ENCODE assay signal across 2 cellular contexts in the genomic region with DNA sequence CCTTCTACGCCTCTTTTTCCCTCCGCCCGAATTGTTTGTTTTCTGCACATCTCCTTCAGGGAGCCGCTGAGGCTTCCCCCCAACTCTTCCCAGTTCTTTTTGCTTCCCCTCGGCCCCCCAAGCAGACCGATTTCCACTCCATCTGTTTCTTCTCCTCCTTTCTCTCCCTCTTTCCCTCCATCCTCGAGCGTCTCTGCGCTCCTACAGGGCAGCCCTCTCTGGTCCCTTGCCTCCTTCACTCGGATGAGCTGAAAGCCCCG.
TF ChIP-seq lines count a peak whose summit lies in the region.

No MANE protein-coding gene starts in this region.

TF ChIP-seq in HEK293, 187 proteins besides CTCF, POLR2A, EP300 and RAD21:
- TF ChIP-seq ZNF449 (tag by site-specific recombination; IDR thresholded peaks at IDR 0.05) = no peak
- peak; percentile 82 for TF ChIP-seq ZNF366 (tag by site-specific recombination; conservative IDR thresholded peaks at IDR 0.05)
- no peak for TF ChIP-seq INSM2 (tag by site-specific recombination; IDR thresholded peaks at IDR 0.05)
TF ChIP-seq in HEK293: peak in this region for 1.

TF ChIP-seq in K562, 482 proteins besides CTCF, POLR2A, EP300 and RAD21:
- TF ChIP-seq MECOM (CRISPR knock-in tag; IDR thresholded peaks at IDR 0.05) (no peak), ZNF133 (CRISPR knock-in tag; IDR thresholded peaks at IDR 0.05) (no peak), ARID2 (IDR thresholded peaks at IDR 0.05) (no peak), STAT5A (IDR thresholded peaks at IDR 0.05; ENCODE audit: borderline replicate concordance, low read length) (no peak), SREBF1 (IDR thresholded peaks at IDR 0.05; ENCODE audit: borderline replicate concordance, low read depth, low read length) (no peak), CBX8 (IDR thresholded peaks at IDR 0.05; ENCODE audit: borderline replicate concordance, extremely low read depth, low read depth, low read length, poor library complexity, severe bottlenecking) (peak; percentile 64)
